Comparison of ENCODE assay signal across 8 cellular contexts in the genomic region with DNA sequence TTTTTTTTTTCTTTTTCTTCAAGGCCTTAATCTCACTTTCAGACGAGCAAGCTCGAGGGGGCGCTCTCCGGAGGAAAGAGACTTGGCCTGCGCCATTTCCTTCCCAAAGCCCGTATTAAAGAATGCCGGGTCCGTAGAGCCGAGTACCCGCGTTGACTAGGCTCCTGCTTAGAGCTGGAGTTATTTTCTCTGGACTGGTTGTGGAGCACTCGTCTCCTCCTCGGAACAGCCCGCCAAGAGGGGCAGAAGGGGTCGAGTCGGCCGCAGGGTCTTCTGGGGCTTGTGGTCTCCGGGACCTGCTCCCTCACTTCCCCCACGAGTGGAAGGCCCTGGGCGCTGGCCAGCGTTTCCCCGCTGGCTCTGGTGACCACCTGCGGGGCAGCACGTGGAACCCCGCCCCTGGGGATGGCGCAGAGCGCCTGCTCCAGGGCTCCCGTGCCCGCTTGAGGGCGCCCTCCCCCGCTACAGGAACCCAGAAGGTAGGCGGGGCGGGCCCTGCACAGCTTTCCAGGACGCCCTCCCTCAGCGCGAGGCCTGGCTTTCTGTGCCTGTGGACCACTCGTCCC. TPM values are rescaled to one million over a fixed set of nuclear protein-coding genes. Genes with fewer than 3 reads are reported as not detected.
DNase-seq lines count a peak whose midpoint lies in the region; ATAC-seq, FAIRE-seq and TF ChIP-seq lines count a peak whose summit lies in the region.

No MANE protein-coding gene starts in this region.

- no peak overlapping the region for H3K23ac ChIP-seq in IMR-90 (ENCODE audit: low read depth, low read length)

- FAIRE-seq in HepG2 (lab: Jason Lieb, UNC), result no peak

- no peak overlapping the region for H3K4me3 ChIP-seq in IMR-90 (ENCODE audit: insufficient read depth, low read depth, low read length)
- peak overlapping the region; percentile 13 to 35 for H3K4me3 ChIP-seq in body of pancreas
- no peak overlapping the region for H3K4me3 ChIP-seq in HepG2 (replicated peaks in 1 of 3; ENCODE audit: insufficient read depth in 1 of 3, low read depth in 2 of 3, low read length in 3 of 3)
- peak overlapping the region; percentile 18 for H3K4me3 ChIP-seq in upper lobe of right lung

- ATAC-seq in GM18519 (IDR thresholded peaks at IDR 0.05; ENCODE audit: low FRiP score, unreplicated experiment) (peak; percentile 65), IMR-90 (ENCODE audit: low read depth) (no peak), body of pancreas (peak; percentile 97), HepG2 (peak; percentile 84), upper lobe of right lung (peak; percentile 63), HG02678 (IDR thresholded peaks at IDR 0.05; ENCODE audit: unreplicated experiment) (no peak), GM21737 (IDR thresholded peaks at IDR 0.05; ENCODE audit: unreplicated experiment) (no peak)

- H3K14ac ChIP-seq in IMR-90 (replicated peaks; ENCODE audit: low read depth, low read length), result no peak overlapping the region

- H2BK20ac ChIP-seq in IMR-90 (ENCODE audit: low read depth, low read length), result no peak overlapping the region

- no peak overlapping the region for H2AK9ac ChIP-seq in IMR-90 (replicated peaks; ENCODE audit: low read depth, low read length, poor library complexity)

- H3K4me2 ChIP-seq in IMR-90 (ENCODE audit: low read depth, low read length), result no peak overlapping the region
- H3K4me2 ChIP-seq in HepG2 (ENCODE audit: low read depth, low read length), result no peak overlapping the region

- H3K27me3 ChIP-seq in IMR-90 (ENCODE audit: control insufficient read depth, insufficient read depth, low read length) (no peaks in the 10 kb centered on the region), body of pancreas (no peaks in the 10 kb centered on the region), HepG2 (ENCODE audit: control insufficient read depth in 1 of 2, insufficient read depth in 2 of 2, low read length in 2 of 2) (no peaks in the 10 kb centered on the region), upper lobe of right lung (no peaks in the 10 kb centered on the region)

- no peak overlapping the region for H4K91ac ChIP-seq in IMR-90 (ENCODE audit: insufficient read depth, low read depth, low read length)

- H3K9me3 ChIP-seq in IMR-90 (ENCODE audit: control insufficient read depth, insufficient read depth, low read length) (peaks cover 4% of the 10 kb centered on the region; the same call in 1 of the 2 replicates), body of pancreas (no peaks in the 10 kb centered on the region), HepG2 (ENCODE audit: low read length) (no peaks in the 10 kb centered on the region), upper lobe of right lung (no peaks in the 10 kb centered on the region)

- no peaks in the 10 kb centered on the region for H3K9me1 ChIP-seq in IMR-90 (ENCODE audit: insufficient read depth, low read length)

- BruUV-seq in IMR-90 (replicated peaks; lab: Mats Ljungman, UMichigan), result no TSS peak
- BruUV-seq in HepG2 (replicated peaks; lab: Mats Ljungman, UMichigan), result no TSS peak

- H2AFZ ChIP-seq in IMR-90 (replicated peaks; ENCODE audit: low read length, poor library complexity) (no peak overlapping the region), HepG2 (ENCODE audit: low read length) (no peak overlapping the region)

- dilution Hi-C loops in IMR-90 (cut with HindIII; ENCODE audit: low sequenced_read_pairs, unreplicated experiment), result no loop called here

- H3K79me1 ChIP-seq in IMR-90 (ENCODE audit: low read depth in 1 of 2, low read length in 2 of 2), result no peaks in the 10 kb centered on the region

- TF ChIP-seq RAD21 in IMR-90 (IDR thresholded peaks at IDR 0.05; ENCODE audit: low read length) (no peak), HepG2 (CRISPR knock-in tag; IDR thresholded peaks at IDR 0.05) (no peak)

- H3K27ac ChIP-seq in IMR-90 (ENCODE audit: insufficient read depth, low read length) (no peak overlapping the region), body of pancreas (peak overlapping the region in 3 of 4 donors; percentile 78 to 85 (median 79)), HepG2 (ENCODE audit: extremely low read length, insufficient read depth, low read length) (no peak overlapping the region), upper lobe of right lung (no peak overlapping the region)

- no peak overlapping the region for H4K5ac ChIP-seq in IMR-90 (ENCODE audit: low read depth, low read length)

- H3K36me3 ChIP-seq in IMR-90 (ENCODE audit: control insufficient read depth, insufficient read depth, low read length) (no peaks in the 10 kb centered on the region), body of pancreas (replicated peaks in 1 of 2; ENCODE audit: insufficient read depth in 1 of 2, low read depth in 2 of 2) (no peaks in the 10 kb centered on the region), HepG2 (replicated peaks in 1 of 2; ENCODE audit: control insufficient read depth in 1 of 2, insufficient read depth in 2 of 2, low read length in 2 of 2) (no peaks in the 10 kb centered on the region), upper lobe of right lung (no peaks in the 10 kb centered on the region)

- H3K56ac ChIP-seq in IMR-90 (ENCODE audit: extremely low read depth, insufficient read depth, low read length), result no peak overlapping the region

- in situ Hi-C loops in IMR-90 (cut with MboI; ENCODE audit: low sequenced_read_pairs), result no loop called here
- in situ Hi-C loops in HepG2 (cut with HindIII; ENCODE audit: extremely low pct_ligation_motif_present, low pct_unique_long_range_greater_than_20kb), result no loop called here

- H3K4ac ChIP-seq in IMR-90 (ENCODE audit: low read depth, low read length), result no peak overlapping the region

- no peak overlapping the region for H2BK15ac ChIP-seq in IMR-90 (ENCODE audit: low read depth, low read length)

- intact Hi-C loops in IMR-90 (cut with micrococcal nuclease), result no loop called here
- intact Hi-C loops in body of pancreas (cut with DNase I), result no loop called here
- intact Hi-C loops in HepG2 (cut with micrococcal nuclease; ENCODE audit: unreplicated experiment), result no loop called here
- intact Hi-C loops in upper lobe of right lung (cut with DNase I), result no loop called here

- H3K18ac ChIP-seq in IMR-90 (ENCODE audit: low read depth, low read length), result no peak overlapping the region

- CTCF ChIA-PET in IMR-90 (lab: Yijun Ruan, JAX) (interaction anchor here (0.6 kb wide), 1 partner anchor 614 kb away, joined by 3 read pairs; no protein-coding TSS in a partner anchor), HepG2 (lab: Yijun Ruan, JAX; ENCODE audit: low intra/inter-chr PET ratio, low total read pairs) (no interaction called here)

- DNase-seq in IMR-90, result no peak
- peak; percentile 84 to 95 (median 88) for DNase-seq in body of pancreas
- DNase-seq in HepG2 (ENCODE audit: low spot score), result no peak
- peak; percentile 67 for DNase-seq in upper lobe of right lung
- DNase-seq in DMS79 (lab: John Stamatoyannopoulos, UW), result no peak

- POLR2A ChIA-PET in IMR-90 (lab: Charles Lee; ENCODE audit: unreplicated experiment) (no interaction called here), HepG2 (lab: Yijun Ruan, JAX) (no interaction called here)

- TF ChIP-seq CTCF in IMR-90 (conservative IDR thresholded peaks at IDR 0.05; ENCODE audit: low read depth, low read length), result 0 out of 2 replicates have a peak, but pooled peaks have one; percentile 8
- TF ChIP-seq CTCF in body of pancreas (IDR thresholded peaks at IDR 0.05), result peak in 6 of 7 experiments; percentile 41 to 88 (median 66)
- peak; percentile 47 for TF ChIP-seq CTCF in HepG2 (CRISPR knock-in tag; IDR thresholded peaks at IDR 0.05)
- TF ChIP-seq CTCF in upper lobe of right lung (IDR thresholded peaks at IDR 0.05), result no peak

- H2BK5ac ChIP-seq in IMR-90 (ENCODE audit: low read depth, low read length, poor library complexity, severe bottlenecking), result no peak overlapping the region

- H4K8ac ChIP-seq in IMR-90 (ENCODE audit: low read depth in 2 of 2, low read length in 2 of 2), result no peak overlapping the region

- H3K79me2 ChIP-seq in HepG2 (ENCODE audit: insufficient read depth, low read length), result no peaks in the 10 kb centered on the region

- no peaks in the 10 kb centered on the region for H4K20me1 ChIP-seq in IMR-90 (ENCODE audit: insufficient read depth, low read length)
- H4K20me1 ChIP-seq in HepG2 (ENCODE audit: insufficient read depth, low read length), result no peaks in the 10 kb centered on the region

- no peak for TF ChIP-seq POLR2A in IMR-90 (IDR thresholded peaks at IDR 0.05; ENCODE audit: low read depth, low read length)
- TF ChIP-seq POLR2A in body of pancreas (IDR thresholded peaks at IDR 0.05), result peak in 2 of 3 donors; percentile 22 to 43
- TF ChIP-seq POLR2A in HepG2 (IDR thresholded peaks at IDR 0.05; ENCODE audit: insufficient read depth in 1 of 2, low read depth in 2 of 2, low read length in 2 of 2), result no peak

- H3K4me1 ChIP-seq in IMR-90 (ENCODE audit: control insufficient read depth, insufficient read depth, low read length) (no peaks in the 10 kb centered on the region), body of pancreas (peaks cover 6% of the 10 kb centered on the region), HepG2 (ENCODE audit: insufficient read depth, low read length) (no peaks in the 10 kb centered on the region), upper lobe of right lung (no peaks in the 10 kb centered on the region)

- H2BK120ac ChIP-seq in IMR-90 (ENCODE audit: low read depth, low read length), result no peak overlapping the region

- H3K9ac ChIP-seq in IMR-90 (ENCODE audit: low read depth, low read length), result no peak overlapping the region
- H3K9ac ChIP-seq in HepG2 (ENCODE audit: insufficient read depth, low read depth, low read length), result no peak overlapping the region

- WGBS in IMR-90 (ENCODE audit: extremely low coverage in 2 of 2, insufficient read length in 1 of 2), 2 experiments, result no CpG with 5 or more reads among the region's 37 CpGs
- 3 to 15% methylated on average over 11 to 37 of the region's 37 CpGs for WGBS in body of pancreas, 2 donors
- 54% methylated on average over 25 of the region's 37 CpGs for WGBS in HepG2 (ENCODE audit: low lambda C conversion rate)

- TF ChIP-seq EP300 in HepG2 (IDR thresholded peaks at IDR 0.05; ENCODE audit: low read depth in 2 of 2, low read length in 2 of 2) (no peak), HepG2 (CRISPR knock-in tag; IDR thresholded peaks at IDR 0.05; ENCODE audit: borderline replicate concordance) (no peak)

- H2AK5ac ChIP-seq in IMR-90 (ENCODE audit: low read depth, low read length), result no peak overlapping the region

RNA-seq across cellular contexts. Expression of a gene that starts 2.7 kb away (rescaled TPM):
- not detected in 2 replicates for total RNA-seq in IMR-90 (2012; rRNA removed)
- polyA plus RNA-seq in IMR-90 (2012; rRNA removed), result not detected in 2 replicates
- not detected in 2 replicates for polyA plus RNA-seq in IMR-90 (2012; cell fraction: cytosol; rRNA removed)
- not detected in 2 replicates for polyA plus RNA-seq in IMR-90 (2012; cell fraction: nucleus; rRNA removed; ENCODE audit: low replicate concordance)
- total RNA-seq in body of pancreas, result 1 to 10 TPM; 2.1 to 3.3 TPM
- total RNA-seq in HepG2 (2016; rRNA removed; fragmentation: Illumina TruSeq; extraction: Trizol), result not detected in 2 replicates
- not detected in 2 replicates for total RNA-seq in HepG2 (2016; cell fraction: cytosol; rRNA removed; fragmentation: Illumina TruSeq; extraction: Trizol; ENCODE audit: low read depth)
- total RNA-seq in HepG2 (2016; cell fraction: insoluble cytoplasmic fraction; rRNA removed; fragmentation: Illumina TruSeq; extraction: Trizol), result not detected in 2 replicates
- total RNA-seq in HepG2 (2016; cell fraction: membrane; rRNA removed; fragmentation: Illumina TruSeq; extraction: Trizol), result not detected in 2 replicates
- not detected in 2 replicates for total RNA-seq in HepG2 (2016; cell fraction: nucleus; rRNA removed; fragmentation: Illumina TruSeq; extraction: Trizol)
- polyA plus RNA-seq in HepG2 (2011; rRNA removed), result not detected in 2 replicates
- polyA plus RNA-seq in HepG2 (2011; cell fraction: cytosol; rRNA removed), result not detected in 2 replicates
- polyA plus RNA-seq in HepG2 (2011; cell fraction: nucleus; rRNA removed), result not detected in 2 replicates
- not detected in 2 replicates for polyA plus RNA-seq in HepG2 (2012)
- polyA plus RNA-seq in HepG2 (2016; cell fraction: cytosol; fragmentation: Illumina TruSeq; extraction: Trizol; ENCODE audit: low read depth), result not detected in 2 replicates
- not detected in 2 replicates for polyA plus RNA-seq in HepG2 (2016; cell fraction: insoluble cytoplasmic fraction; fragmentation: Illumina TruSeq; extraction: Trizol; ENCODE audit: low read depth)
- polyA plus RNA-seq in HepG2 (2016; cell fraction: membrane; fragmentation: Illumina TruSeq; extraction: Trizol; ENCODE audit: low read depth), result not detected in 2 replicates
- polyA plus RNA-seq in HepG2 (2016; cell fraction: nucleus; fragmentation: Illumina TruSeq; extraction: Trizol; ENCODE audit: insufficient read depth, low read depth), result not detected in 2 replicates
- not detected in 2 replicates for polyA minus RNA-seq in HepG2 (2011; rRNA and poly(A)+ RNA removed; ENCODE audit: low replicate concordance)
- polyA minus RNA-seq in HepG2 (2011; cell fraction: cytosol; rRNA and poly(A)+ RNA removed), result not detected in 2 replicates
- not detected in 2 replicates for polyA minus RNA-seq in HepG2 (2011; cell fraction: nucleus; rRNA and poly(A)+ RNA removed)
- total RNA-seq in upper lobe of right lung, result not detected

Comparison
In these comparisons a context has a peak if more than half of its experiments do, and no peak if none do; other contexts are left out.
1. ATAC-seq: peak in GM18519 (single experiment), body of pancreas (single experiment), HepG2 (single experiment) and upper lobe of right lung (single experiment); none in IMR-90 (single experiment), HG02678 (single experiment) and GM21737 (single experiment).
2. DNase-seq: peak in body of pancreas (4 of 4) and upper lobe of right lung (single experiment); none in IMR-90 (single experiment), HepG2 (single experiment) and DMS79 (single experiment).
3. H3K27ac ChIP-seq: peak in body of pancreas (3 of 4); none in IMR-90 (single experiment), HepG2 (single experiment) and upper lobe of right lung (single experiment).
4. H3K4me3 ChIP-seq: peak in body of pancreas (2 of 2) and upper lobe of right lung (single experiment); none in IMR-90 (single experiment) and HepG2 (0 of 3).
5. POLR2A ChIP-seq: peak in body of pancreas (2 of 3); none in IMR-90 (single experiment) and HepG2 (0 of 2).